Comparison of ENCODE assay signal across 14 cellular contexts in the genomic region with DNA sequence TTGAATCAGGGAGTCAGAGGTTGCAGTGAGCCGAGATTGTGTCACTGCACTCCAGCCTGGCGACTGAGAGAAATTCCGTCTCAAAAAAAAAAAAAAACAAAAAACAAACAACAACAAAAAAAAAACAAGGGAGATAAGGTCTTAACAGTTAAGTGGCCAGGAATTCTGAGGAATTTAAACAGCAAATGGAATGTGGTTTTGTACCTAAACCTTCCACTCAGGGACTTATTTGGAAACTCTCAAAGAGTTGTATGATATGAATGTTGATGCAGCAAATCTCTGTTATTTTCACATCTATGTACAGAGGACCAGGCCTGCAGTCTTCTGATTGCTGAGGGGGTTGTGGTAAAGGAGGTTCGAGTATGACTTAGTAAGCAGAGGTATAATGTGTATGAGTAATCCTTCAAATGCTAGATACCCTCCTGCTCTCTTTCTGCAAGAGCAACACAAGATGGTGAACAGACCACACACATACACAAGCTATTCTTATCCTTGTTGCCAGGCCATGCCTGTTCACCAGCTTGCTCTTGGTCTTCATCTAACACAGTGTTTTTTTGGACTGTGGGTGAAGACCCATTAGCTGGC.
DNase-seq lines count a peak whose midpoint lies in the region; ATAC-seq, FAIRE-seq and TF ChIP-seq lines count a peak whose summit lies in the region.
"Had no signal": no experiment of that assay in that cellular context is flagged by ENCODE, and none has a peak within 500 bp of the region (broad histone marks: within the 10 kb centered on the region; RNA-seq: fewer than 3 reads in every experiment).

No MANE protein-coding gene starts in this region.

- DNase-seq in GM12891 (ENCODE audit: insufficient read length, low spot score), result no peak
- DNase-seq in NCI-H226, result peak; percentile 84
- DNase-seq in bronchial epithelial cell (ENCODE audit: low read depth), result peak; percentile 32
- peak; percentile 68 for DNase-seq in non-pigmented ciliary epithelial cell (ENCODE audit: low read depth)
- no peak for DNase-seq in NCI-H2196 treated with DMSO at 0.1 percent for 48 hours (lab: John Stamatoyannopoulos, UW; ENCODE audit: unreplicated experiment)
- DNase-seq: activated CD4-positive, alpha-beta T cell treated with anti-CD3 and anti-CD28 coated beads for 4 hours; aorta; CD4-positive, alpha-beta T cell; left ventricle myocardium inferior; NCI-H2227 treated with DMSO at 0.1 percent for 48 hours; T-helper 1 cell had no signal

- H3K4me3 ChIP-seq in bronchial epithelial cell (ENCODE audit: low read depth, low read length), result no peak overlapping the region
- H3K4me3 ChIP-seq: left ventricle myocardium inferior had no signal

- TF ChIP-seq CTCF in bronchial epithelial cell (IDR thresholded peaks at IDR 0.05; ENCODE audit: insufficient read depth, low read length, severe bottlenecking), result no peak

- no peaks in the 10 kb centered on the region for H3K36me3 ChIP-seq in bronchial epithelial cell (ENCODE audit: control insufficient read depth, insufficient read depth, low read length)
- H3K36me3 ChIP-seq: left ventricle myocardium inferior had no signal

- no peak for TF ChIP-seq POLR2A in GM12891 (IDR thresholded peaks at IDR 0.05; ENCODE audit: low read depth, low read length)

- ATAC-seq in esophagus mucosa, result no peak
- no peak for ATAC-seq in GM21360 (IDR thresholded peaks at IDR 0.05; ENCODE audit: unreplicated experiment)
- ATAC-seq: sciatic nerve had no signal

- FAIRE-seq in GM12891 (lab: Jason Lieb, UNC), result peak; percentile 26
- no peak for FAIRE-seq in bronchial epithelial cell (lab: Jason Lieb, UNC)

- H3K27me3 ChIP-seq in bronchial epithelial cell (ENCODE audit: control insufficient read depth, insufficient read depth, low read length), result no peaks in the 10 kb centered on the region

TF ChIP-seq in GM12891, 5 proteins besides CTCF, POLR2A, EP300 and RAD21:
- no peak for TF ChIP-seq POLR2AphosphoS5 (IDR thresholded peaks at IDR 0.05; ENCODE audit: low read depth, low read length)
- TF ChIP-seq SPI1 (IDR thresholded peaks at IDR 0.05; ENCODE audit: low read depth, low read length), result no peak
- no peak for TF ChIP-seq PAX5 (IDR thresholded peaks at IDR 0.05; ENCODE audit: insufficient read depth, low read length, severe bottlenecking)
- TF ChIP-seq TAF1 (IDR thresholded peaks at IDR 0.05; ENCODE audit: low read depth, low read length), result no peak
- no peak for TF ChIP-seq POU2F2 (IDR thresholded peaks at IDR 0.05; ENCODE audit: low read depth, low read length)

Comparison
In these comparisons a context has a peak if more than half of its experiments do, and no peak if none do; other contexts are left out.
1. DNase-seq: peak in NCI-H226 (single experiment), bronchial epithelial cell (single experiment) and non-pigmented ciliary epithelial cell (single experiment); none in GM12891 (single experiment) and NCI-H2196 treated with DMSO at 0.1 percent for 48 hours (single experiment).